1 cellular context compared by ENCODE assay signal in the genomic region with DNA sequence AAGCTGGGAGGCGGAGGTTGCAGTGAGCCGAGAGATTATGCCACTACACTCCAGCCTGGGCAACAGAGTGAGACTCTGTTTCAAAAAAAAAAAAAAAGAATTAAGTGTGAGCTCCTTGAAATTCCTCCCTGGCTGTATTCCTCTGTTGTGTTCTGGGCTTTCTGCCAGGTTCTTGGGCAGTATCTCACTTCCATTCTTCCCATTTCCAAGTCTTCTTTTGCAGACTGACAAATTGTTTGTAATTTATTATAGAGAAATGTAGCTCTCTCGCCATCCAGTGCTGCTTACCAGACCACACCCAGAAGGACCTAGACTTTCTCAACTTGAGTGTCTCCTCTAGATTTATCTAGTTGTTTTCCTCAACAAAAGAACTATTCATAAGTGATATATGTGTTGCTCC.
TF ChIP-seq lines count a peak whose summit lies in the region.

No MANE protein-coding gene starts in this region.

TF ChIP-seq in A549, 52 proteins besides CTCF, POLR2A, EP300 and RAD21 (continued from another document):
- TF ChIP-seq, protein P1, sequence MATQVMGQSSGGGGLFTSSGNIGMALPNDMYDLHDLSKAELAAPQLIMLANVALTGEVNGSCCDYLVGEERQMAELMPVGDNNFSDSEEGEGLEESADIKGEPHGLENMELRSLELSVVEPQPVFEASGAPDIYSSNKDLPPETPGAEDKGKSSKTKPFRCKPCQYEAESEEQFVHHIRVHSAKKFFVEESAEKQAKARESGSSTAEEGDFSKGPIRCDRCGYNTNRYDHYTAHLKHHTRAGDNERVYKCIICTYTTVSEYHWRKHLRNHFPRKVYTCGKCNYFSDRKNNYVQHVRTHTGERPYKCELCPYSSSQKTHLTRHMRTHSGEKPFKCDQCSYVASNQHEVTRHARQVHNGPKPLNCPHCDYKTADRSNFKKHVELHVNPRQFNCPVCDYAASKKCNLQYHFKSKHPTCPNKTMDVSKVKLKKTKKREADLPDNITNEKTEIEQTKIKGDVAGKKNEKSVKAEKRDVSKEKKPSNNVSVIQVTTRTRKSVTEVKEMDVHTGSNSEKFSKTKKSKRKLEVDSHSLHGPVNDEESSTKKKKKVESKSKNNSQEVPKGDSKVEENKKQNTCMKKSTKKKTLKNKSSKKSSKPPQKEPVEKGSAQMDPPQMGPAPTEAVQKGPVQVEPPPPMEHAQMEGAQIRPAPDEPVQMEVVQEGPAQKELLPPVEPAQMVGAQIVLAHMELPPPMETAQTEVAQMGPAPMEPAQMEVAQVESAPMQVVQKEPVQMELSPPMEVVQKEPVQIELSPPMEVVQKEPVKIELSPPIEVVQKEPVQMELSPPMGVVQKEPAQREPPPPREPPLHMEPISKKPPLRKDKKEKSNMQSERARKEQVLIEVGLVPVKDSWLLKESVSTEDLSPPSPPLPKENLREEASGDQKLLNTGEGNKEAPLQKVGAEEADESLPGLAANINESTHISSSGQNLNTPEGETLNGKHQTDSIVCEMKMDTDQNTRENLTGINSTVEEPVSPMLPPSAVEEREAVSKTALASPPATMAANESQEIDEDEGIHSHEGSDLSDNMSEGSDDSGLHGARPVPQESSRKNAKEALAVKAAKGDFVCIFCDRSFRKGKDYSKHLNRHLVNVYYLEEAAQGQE (IDR thresholded peaks at IDR 0.05), result no peak
- TF ChIP-seq HOXB13 (CRISPR knock-in tag; IDR thresholded peaks at IDR 0.05; ENCODE audit: low read depth) (no peak), NFE2L2 (conservative IDR thresholded peaks at IDR 0.05; ENCODE audit: low read length) (no peak), CBX2 (IDR thresholded peaks at IDR 0.05; ENCODE audit: borderline replicate concordance, low read depth) (no peak), SMC3 (IDR thresholded peaks at IDR 0.05) (no peak), NR3C1 (IDR thresholded peaks at IDR 0.05) (no peak), KDM5A (IDR thresholded peaks at IDR 0.05) (no peak), MAFK (IDR thresholded peaks at IDR 0.05; ENCODE audit: partially characterized antibody) (no peak), TFCP2L1 (CRISPR knock-in tag; IDR thresholded peaks at IDR 0.05) (no peak), HDAC2 (IDR thresholded peaks at IDR 0.05) (no peak), CHD4 (IDR thresholded peaks at IDR 0.05; ENCODE audit: borderline replicate concordance) (no peak)
- TF ChIP-seq, protein P2, sequence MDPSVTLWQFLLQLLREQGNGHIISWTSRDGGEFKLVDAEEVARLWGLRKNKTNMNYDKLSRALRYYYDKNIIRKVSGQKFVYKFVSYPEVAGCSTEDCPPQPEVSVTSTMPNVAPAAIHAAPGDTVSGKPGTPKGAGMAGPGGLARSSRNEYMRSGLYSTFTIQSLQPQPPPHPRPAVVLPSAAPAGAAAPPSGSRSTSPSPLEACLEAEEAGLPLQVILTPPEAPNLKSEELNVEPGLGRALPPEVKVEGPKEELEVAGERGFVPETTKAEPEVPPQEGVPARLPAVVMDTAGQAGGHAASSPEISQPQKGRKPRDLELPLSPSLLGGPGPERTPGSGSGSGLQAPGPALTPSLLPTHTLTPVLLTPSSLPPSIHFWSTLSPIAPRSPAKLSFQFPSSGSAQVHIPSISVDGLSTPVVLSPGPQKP (IDR thresholded peaks at IDR 0.05; ENCODE audit: low read depth, low read length), result no peak
- TF ChIP-seq, protein P3, sequence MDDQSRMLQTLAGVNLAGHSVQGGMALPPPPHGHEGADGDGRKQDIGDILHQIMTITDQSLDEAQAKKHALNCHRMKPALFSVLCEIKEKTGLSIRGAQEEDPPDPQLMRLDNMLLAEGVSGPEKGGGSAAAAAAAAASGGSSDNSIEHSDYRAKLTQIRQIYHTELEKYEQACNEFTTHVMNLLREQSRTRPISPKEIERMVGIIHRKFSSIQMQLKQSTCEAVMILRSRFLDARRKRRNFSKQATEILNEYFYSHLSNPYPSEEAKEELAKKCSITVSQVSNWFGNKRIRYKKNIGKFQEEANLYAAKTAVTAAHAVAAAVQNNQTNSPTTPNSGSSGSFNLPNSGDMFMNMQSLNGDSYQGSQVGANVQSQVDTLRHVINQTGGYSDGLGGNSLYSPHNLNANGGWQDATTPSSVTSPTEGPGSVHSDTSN (IDR thresholded peaks at IDR 0.05), result no peak
